ENCODE assay signal across 15 cellular contexts in genomic region chr13:58134525-58134924, GRCh38.
A peak's percentile ranks its signal among the peaks of the same experiment; 100 is the strongest.
DNase-seq lines count a peak whose midpoint lies in the region; ATAC-seq and TF ChIP-seq lines count a peak whose summit lies in the region.
"Had no signal": no experiment of that assay in that cellular context is flagged by ENCODE, and none has a peak within 500 bp of the region (broad histone marks: within the 10 kb centered on the region; RNA-seq: fewer than 3 reads in every experiment).

No MANE protein-coding gene starts in this region.

- H2BK12ac ChIP-seq in neuronal stem cell (ENCODE audit: low read length) = no peak overlapping the region

- peaks cover 23 to 31% of the 10 kb centered on the region in 2 donors for H3K9me3 Mint-ChIP-seq in natural killer cell

- no peak for ATAC-seq in HG03139 (IDR thresholded peaks at IDR 0.05; ENCODE audit: unreplicated experiment)
- ATAC-seq in natural killer cell = no peak
- ATAC-seq: CD8-positive, alpha-beta T cell had no signal

- no peak overlapping the region for H3K14ac ChIP-seq in neuronal stem cell (ENCODE audit: low read length)

- no peak overlapping the region for H3K4me2 ChIP-seq in neuronal stem cell (ENCODE audit: insufficient read depth, low read length, poor library complexity, severe bottlenecking)
- H3K4me2 ChIP-seq: BLaER1 treated with 17β-estradiol and CSF1 and Interleukin-3, amounts not matched to agents 10 nM and 100 nM had no signal

- H4K8ac ChIP-seq in neuronal stem cell (ENCODE audit: low read depth, low read length) = no peak overlapping the region

- H3K4me3 Mint-ChIP-seq in natural killer cell = no peak overlapping the region
- H3K4me3 Mint-ChIP-seq: CD4-positive, alpha-beta T cell; CD8-positive, alpha-beta T cell had no signal

- peak overlapping the region; percentile 46 for H2BK15ac ChIP-seq in neuronal stem cell (ENCODE audit: low read length)

- H3K27me3 Mint-ChIP-seq in natural killer cell (ENCODE audit: low read depth in 2 of 2) = no peaks in the 10 kb centered on the region
- H3K27me3 Mint-ChIP-seq: CD4-positive, alpha-beta T cell had no signal

- TF ChIP-seq CTCF in BE2C (IDR thresholded peaks at IDR 0.05; ENCODE audit: low read depth, low read length) (no peak), natural killer cell (IDR thresholded peaks at IDR 0.05) (no peak)

- H2BK120ac ChIP-seq in neuronal stem cell (ENCODE audit: low read depth, low read length) = no peak overlapping the region

- no peak overlapping the region for H3K23ac ChIP-seq in neuronal stem cell (ENCODE audit: low read depth, low read length, poor library complexity)

- WGBS in neuronal stem cell (ENCODE audit: extremely low coverage in 2 of 2, insufficient read length in 2 of 2, insufficient replicate concordance in 1 of 2), 2 donors = no CpG with 5 or more reads among the region's 5 CpGs

- H2AK5ac ChIP-seq in neuronal stem cell (ENCODE audit: low read depth, low read length) = peak overlapping the region; percentile 1

- H3K9ac ChIP-seq in neuronal stem cell (ENCODE audit: low read depth, low read length, poor library complexity) = no peak overlapping the region
- H3K9ac ChIP-seq: BLaER1 treated with 17β-estradiol and CSF1 and Interleukin-3, amounts not matched to agents 10 nM and 100 nM had no signal

- peak; percentile 53 for DNase-seq in mesenteric fat pad (ENCODE audit: low spot score)
- no peak for DNase-seq in neuronal stem cell (ENCODE audit: low spot score)
- DNase-seq in BE2C = no peak
- DNase-seq in natural killer cell = no peak
- DNase-seq: 8988T; ACHN; Caco-2; Calu3; CD4-positive, alpha-beta T cell; CD8-positive, alpha-beta T cell; DMS79 treated with DMSO at 0.1 percent for 48 hours; GF-D8 had no signal

- peaks cover 0 to 6% of the 10 kb centered on the region in 2 donors for H3K9me3 ChIP-seq in neuronal stem cell (replicated peaks in 1 of 2; ENCODE audit: control insufficient read depth in 2 of 2, insufficient read depth in 1 of 2, low read depth in 1 of 2, low read length in 2 of 2)
- H3K9me3 ChIP-seq in BE2C = peaks cover 4% of the 10 kb centered on the region
- H3K9me3 ChIP-seq: Caco-2 had no signal

- H3K27ac Mint-ChIP-seq in natural killer cell = no peak overlapping the region
- H3K27ac Mint-ChIP-seq: CD4-positive, alpha-beta T cell; CD8-positive, alpha-beta T cell had no signal

- peak overlapping the region; percentile 63 for H2AFZ ChIP-seq in neuronal stem cell (ENCODE audit: low read length)

- no peaks in the 10 kb centered on the region for H3K36me3 ChIP-seq in neuronal stem cell (replicated peaks in 1 of 2; ENCODE audit: control insufficient read depth in 2 of 2, insufficient read depth in 2 of 2, low read length in 2 of 2)
- no peaks in the 10 kb centered on the region for H3K36me3 ChIP-seq in BE2C
- H3K36me3 ChIP-seq: BLaER1 treated with 17β-estradiol and CSF1 and Interleukin-3, amounts not matched to agents 10 nM and 100 nM had no signal

- H4K91ac ChIP-seq in neuronal stem cell (ENCODE audit: low read depth, low read length, poor library complexity) = no peak overlapping the region

- no peaks in the 10 kb centered on the region for H3K4me1 Mint-ChIP-seq in natural killer cell

- H3K4me1 ChIP-seq in neuronal stem cell (ENCODE audit: control insufficient read depth in 2 of 2, insufficient read depth in 1 of 2, low read depth in 1 of 2, low read length in 2 of 2) (peaks cover 0 to 9% of the 10 kb centered on the region in 2 donors), BE2C (no peaks in the 10 kb centered on the region)
- H3K4me1 ChIP-seq: BLaER1 treated with 17β-estradiol and CSF1 and Interleukin-3, amounts not matched to agents 10 nM and 100 nM; Caco-2 had no signal

- no peak overlapping the region for H2BK5ac ChIP-seq in neuronal stem cell (ENCODE audit: low read length)

- H3K4me3 ChIP-seq in neuronal stem cell (ENCODE audit: low read length in 2 of 2) (no peak overlapping the region), BE2C (ENCODE audit: low read depth, low read length) (no peak overlapping the region)
- H3K4me3 ChIP-seq: BLaER1 treated with 17β-estradiol and CSF1 and Interleukin-3, amounts not matched to agents 10 nM and 100 nM had no signal

- peaks cover 25% of the 10 kb centered on the region for H3K36me3 Mint-ChIP-seq in natural killer cell
- H3K36me3 Mint-ChIP-seq: CD8-positive, alpha-beta T cell had no signal

- H3K27me3 ChIP-seq in neuronal stem cell (ENCODE audit: control insufficient read depth in 3 of 3, insufficient read depth in 3 of 3, low read depth in 1 of 3, low read length in 3 of 3) = no peaks in the 10 kb centered on the region
- no peaks in the 10 kb centered on the region for H3K27me3 ChIP-seq in BE2C
- H3K27me3 ChIP-seq: BLaER1 treated with 17β-estradiol and CSF1 and Interleukin-3, amounts not matched to agents 10 nM and 100 nM had no signal

- intact Hi-C loops in natural killer cell (cut with micrococcal nuclease) = no loop called here

- H3K4ac ChIP-seq in neuronal stem cell (ENCODE audit: low read length) = no peak overlapping the region

- H3K79me1 ChIP-seq in neuronal stem cell (ENCODE audit: low read depth, low read length) = no peaks in the 10 kb centered on the region

- H3K18ac ChIP-seq in neuronal stem cell (ENCODE audit: low read length) = peak overlapping the region; percentile 23

- H3K27ac ChIP-seq in neuronal stem cell (replicated peaks; ENCODE audit: low read length) = no peak overlapping the region
- H3K27ac ChIP-seq: BLaER1 treated with 17β-estradiol and CSF1 and Interleukin-3, amounts not matched to agents 10 nM and 100 nM; C4-2B had no signal
